Comparison of ENCODE assay signal across 10 cellular contexts in genomic region chr1:97668945-97669344, GRCh38.
DNase-seq lines count a peak whose midpoint lies in the region; ATAC-seq and TF ChIP-seq lines count a peak whose summit lies in the region.
"Had no signal": no experiment of that assay in that cellular context is flagged by ENCODE, and none has a peak within 500 bp of the region (broad histone marks: within the 10 kb centered on the region; RNA-seq: fewer than 3 reads in every experiment).

No MANE protein-coding gene starts in this region.

- H3K9me3 ChIP-seq in mesenchymal stem cell (ENCODE audit: control insufficient read depth, low read length) (peaks cover 6% of the 10 kb centered on the region), suprapubic skin (no peaks in the 10 kb centered on the region)

- peak; percentile 42 for TF ChIP-seq CTCF in LNCaP clone FGC (IDR thresholded peaks at IDR 0.05; ENCODE audit: control insufficient read depth, extremely low read depth, insufficient read depth)
- no peak for TF ChIP-seq CTCF in astrocyte of the cerebellum (IDR thresholded peaks at IDR 0.05; ENCODE audit: low read depth, low read length, missing control alignments)
- no peak for TF ChIP-seq CTCF in suprapubic skin (IDR thresholded peaks at IDR 0.05)

- H3K79me1 ChIP-seq in mesenchymal stem cell (replicated peaks; ENCODE audit: low read length, poor library complexity, severe bottlenecking): no peaks in the 10 kb centered on the region

- H3K4me1 ChIP-seq in mesenchymal stem cell (ENCODE audit: control insufficient read depth, insufficient read depth, low read depth, low read length) (no peaks in the 10 kb centered on the region), suprapubic skin (no peaks in the 10 kb centered on the region)

- H2BK12ac ChIP-seq in mesenchymal stem cell (ENCODE audit: low read length in 2 of 2): no peak overlapping the region

- no peak overlapping the region for H4K8ac ChIP-seq in mesenchymal stem cell (ENCODE audit: low read length)

- no peak overlapping the region for H2BK15ac ChIP-seq in mesenchymal stem cell (ENCODE audit: low read depth, poor library complexity, severe bottlenecking)

- H3K4me3 ChIP-seq in LNCaP clone FGC (ENCODE audit: low read depth, low read length) (no peak overlapping the region), astrocyte of the cerebellum (ENCODE audit: low read depth, low read length) (no peak overlapping the region), mesenchymal stem cell (ENCODE audit: insufficient read depth in 1 of 2, low read depth in 1 of 2, low read length in 2 of 2) (no peak overlapping the region), suprapubic skin (no peak overlapping the region)

- no peak overlapping the region for H2AK5ac ChIP-seq in mesenchymal stem cell (ENCODE audit: low read length, severe bottlenecking)

- H3K4me2 ChIP-seq in mesenchymal stem cell (ENCODE audit: low read length, poor library complexity, severe bottlenecking): no peak overlapping the region

- H3K23ac ChIP-seq in mesenchymal stem cell (ENCODE audit: low read length in 2 of 2): no peak overlapping the region

- no peak overlapping the region for H3K18ac ChIP-seq in mesenchymal stem cell (ENCODE audit: low read depth in 1 of 2, low read length in 2 of 2)

- H3K27ac ChIP-seq in mesenchymal stem cell (ENCODE audit: low read length, poor library complexity, severe bottlenecking) (no peak overlapping the region), suprapubic skin (no peak overlapping the region)
- H3K27ac ChIP-seq: HL-60 had no signal

- H4K91ac ChIP-seq in mesenchymal stem cell (ENCODE audit: low read length): no peak overlapping the region

- DNase-seq in GM04504 (ENCODE audit: low read depth) (peak; percentile 32), LNCaP clone FGC (ENCODE audit: low read depth) (no peak), astrocyte of the cerebellum (ENCODE audit: low read depth) (peak; percentile 18), mesenchymal stem cell (peak; percentile 5), NK-92 (lab: John Stamatoyannopoulos, UW; ENCODE audit: unreplicated experiment) (no peak), suprapubic skin (ENCODE audit: low spot score in 2 of 2) (no peak)
- DNase-seq: activated gamma-delta T cell treated with Interleukin-2 at 50 U/mL for 16 hours had no signal

- no peak overlapping the region for H2BK120ac ChIP-seq in mesenchymal stem cell (ENCODE audit: low read depth, low read length)

- no peak overlapping the region for H2BK5ac ChIP-seq in mesenchymal stem cell (ENCODE audit: low read depth, low read length, poor library complexity, severe bottlenecking)

- H3K27me3 ChIP-seq in mesenchymal stem cell (ENCODE audit: control insufficient read depth in 1 of 2, insufficient read depth in 1 of 2, low read length in 2 of 2) (no peaks in the 10 kb centered on the region), suprapubic skin (no peaks in the 10 kb centered on the region)

- TF ChIP-seq POLR2A in suprapubic skin (IDR thresholded peaks at IDR 0.05): no peak

- in situ Hi-C loops in astrocyte of the cerebellum (cut with HindIII; ENCODE audit: low sequenced_read_pairs): no loop called here

- no peak overlapping the region for H3K4ac ChIP-seq in mesenchymal stem cell (ENCODE audit: low read depth in 1 of 2, low read length in 2 of 2)

- no CpG with 5 or more reads among the region's 2 CpGs for WGBS in mesenchymal stem cell
- 28% methylated on average over 2 of the region's 2 CpGs for WGBS in suprapubic skin

- H3K14ac ChIP-seq in mesenchymal stem cell (ENCODE audit: low read length in 2 of 2): no peak overlapping the region

- H3K9ac ChIP-seq in mesenchymal stem cell (ENCODE audit: low read length): no peak overlapping the region

- H3K36me3 ChIP-seq in mesenchymal stem cell (ENCODE audit: control insufficient read depth in 1 of 2, insufficient read depth in 2 of 2, low read depth in 1 of 2, low read length in 2 of 2) (peaks cover 0 to under 1% of the 10 kb centered on the region in 2 experiments), suprapubic skin (no peaks in the 10 kb centered on the region)

- no peak overlapping the region for H2AFZ ChIP-seq in mesenchymal stem cell (ENCODE audit: low read depth, low read length)

- no peak for TF ChIP-seq EP300 in suprapubic skin (IDR thresholded peaks at IDR 0.05)

- ATAC-seq in HG02623 (IDR thresholded peaks at IDR 0.05; ENCODE audit: unreplicated experiment): no peak
- ATAC-seq: sciatic nerve had no signal

Comparison
In these comparisons a context has a peak if more than half of its experiments do, and no peak if none do; other contexts are left out.
1. DNase-seq: peak in GM04504 (single experiment), astrocyte of the cerebellum (single experiment) and mesenchymal stem cell (single experiment); none in LNCaP clone FGC (single experiment), NK-92 (single experiment) and suprapubic skin (0 of 2).